In the genomic region with DNA sequence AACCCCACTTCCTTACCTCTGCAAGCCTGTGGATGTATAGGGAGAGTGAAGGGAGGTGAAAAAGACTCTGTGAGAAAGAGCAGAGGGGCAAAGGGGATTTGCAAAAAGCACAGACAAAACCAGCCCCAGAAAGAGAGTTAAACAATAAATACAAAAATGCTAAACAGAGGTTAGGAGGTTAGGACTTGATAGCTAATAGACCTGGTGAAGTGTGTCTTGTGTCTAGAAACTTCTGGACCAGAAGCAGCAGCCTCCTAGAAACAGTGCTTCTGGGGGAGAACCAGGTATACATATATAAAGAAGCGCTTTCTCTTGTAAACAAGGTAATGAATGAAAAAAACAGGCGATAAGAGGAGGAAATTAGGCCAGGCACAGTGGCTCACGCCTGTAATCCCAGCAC, we compare ENCODE assay signal across 22 cellular contexts. TPM values are rescaled to one million over a fixed set of nuclear protein-coding genes. Genes with fewer than 3 reads are reported as not detected.
DNase-seq lines count a peak whose midpoint lies in the region; ATAC-seq and TF ChIP-seq lines count a peak whose summit lies in the region.
"Had no signal": no experiment of that assay in that cellular context is flagged by ENCODE, and none has a peak within 500 bp of the region (broad histone marks: within the 10 kb centered on the region; RNA-seq: fewer than 3 reads in every experiment).

No MANE protein-coding gene starts in this region.

- H3K4me1 ChIP-seq in OCI-LY7 (ENCODE audit: insufficient read depth, low read length, poor library complexity, severe bottlenecking) (peaks cover 31% of the 10 kb centered on the region), osteoblast (ENCODE audit: insufficient read depth, low read length) (no peaks in the 10 kb centered on the region), heart right ventricle (peaks cover 0 to 2% (median 0%) of the 10 kb centered on the region in 9 donors)
- H3K4me1 ChIP-seq: left ventricle myocardium inferior, thyroid gland had no signal

- H3K27ac Mint-ChIP-seq in immature natural killer cell: peak overlapping the region in 4 of 6 donors; percentile 11 to 76 (median 48)
- no peak overlapping the region for H3K27ac Mint-ChIP-seq in stimulated activated memory B cell treated with anti-CD40 and anti-IgM and Interleukin-4, amounts not matched to agents 10 μg/mL and 1 μg/mL and 100 μg/mL, for 72 hours
- H3K27ac Mint-ChIP-seq: activated CD4-positive, alpha-beta memory T cell treated with anti-CD3 and anti-CD28 coated beads, Interleukin-2, amount 10 ng/mL, durations not matched to agents 7 days and 5 days; CD4-positive, CD25-positive, alpha-beta regulatory T cell had no signal

- H3K27me3 ChIP-seq in osteoblast (ENCODE audit: insufficient read depth, low read length): no peaks in the 10 kb centered on the region
- H3K27me3 ChIP-seq in heart right ventricle: no peaks in the 10 kb centered on the region
- H3K27me3 ChIP-seq: thyroid gland had no signal

- DNase-seq in HT-29 (ENCODE audit: low spot score) (peak; percentile 74), OCI-LY7 (ENCODE audit: low spot score) (no peak), immature natural killer cell (no peak), osteoblast (ENCODE audit: insufficient read length, low spot score, missing footprints) (peak; percentile 3), heart right ventricle (no peak)
- DNase-seq: activated CD4-positive, alpha-beta memory T cell treated with anti-CD3 and anti-CD28 coated beads, Interleukin-2, amount 10 ng/mL, durations not matched to agents 7 days and 5 days; activated gamma-delta T cell; CD4-positive, CD25-positive, alpha-beta regulatory T cell; cortex of kidney; head of caudate nucleus; left ventricle myocardium inferior; midbrain; NCI-H1930; small intestine; stimulated activated CD4-positive, alpha-beta T cell treated with anti-CD3 and anti-CD28 coated beads, Interleukin-2, amount 100 ng/mL, for 24 hours; stimulated activated naive CD4-positive, alpha-beta T cell; thyroid gland had no signal

- CTCF ChIA-PET in OCI-LY7 (lab: Charles Lee; ENCODE audit: unreplicated experiment): no interaction called here

- no peak overlapping the region for H3K4me3 ChIP-seq in OCI-LY7 (ENCODE audit: low read depth, low read length, poor library complexity, severe bottlenecking)
- no peak overlapping the region for H3K4me3 ChIP-seq in osteoblast (ENCODE audit: insufficient read depth, low read length)
- H3K4me3 ChIP-seq in heart right ventricle: no peak overlapping the region
- H3K4me3 ChIP-seq: HAP-1, left ventricle myocardium inferior, thyroid gland had no signal

- H3K36me3 ChIP-seq in OCI-LY7 (ENCODE audit: insufficient read depth, low read length) (peaks cover 12% of the 10 kb centered on the region; the same call in 1 of the 2 replicates), osteoblast (ENCODE audit: insufficient read depth, low read length) (no peaks in the 10 kb centered on the region), heart right ventricle (no peaks in the 10 kb centered on the region)
- H3K36me3 ChIP-seq: HAP-1, left ventricle myocardium inferior, thyroid gland had no signal

- POLR2A ChIA-PET in OCI-LY7 (lab: Charles Lee): interaction anchor here (1.1 to 1.5 kb wide), 2 partner anchors 21 to 26 kb away, joined by 3 read pairs; no protein-coding TSS in a partner anchor

- H2AFZ ChIP-seq in OCI-LY7 (ENCODE audit: low read length) (no peak overlapping the region), osteoblast (ENCODE audit: low read length) (no peak overlapping the region)

- H3K9me3 ChIP-seq in OCI-LY7 (ENCODE audit: low read length): peaks cover 7% of the 10 kb centered on the region; the same call in 1 of the 2 replicates
- no peaks in the 10 kb centered on the region for H3K9me3 ChIP-seq in osteoblast (ENCODE audit: low read depth, low read length)
- peaks cover 0 to 9% (median 0%) of the 10 kb centered on the region in 11 donors for H3K9me3 ChIP-seq in heart right ventricle
- H3K9me3 ChIP-seq: HAP-1, thyroid gland had no signal

- intact Hi-C loops in OCI-LY7 (cut with micrococcal nuclease; ENCODE audit: unreplicated experiment) (no loop called here), heart right ventricle (cut with DNase I) (no loop called here)

- H3K4me1 Mint-ChIP-seq in immature natural killer cell: peaks cover 22 to 56% of the 10 kb centered on the region in 2 donors
- H3K4me1 Mint-ChIP-seq in stimulated activated memory B cell treated with anti-CD40 and anti-IgM and Interleukin-4, amounts not matched to agents 10 μg/mL and 1 μg/mL and 100 μg/mL, for 72 hours: peaks cover 10% of the 10 kb centered on the region

- H3K27me3 Mint-ChIP-seq in immature natural killer cell (ENCODE audit: low read depth in 3 of 3): peaks cover 0 to 1% (median 0%) of the 10 kb centered on the region in 3 donors
- no peaks in the 10 kb centered on the region for H3K27me3 Mint-ChIP-seq in stimulated activated memory B cell treated with anti-CD40 and anti-IgM and Interleukin-4, amounts not matched to agents 10 μg/mL and 1 μg/mL and 100 μg/mL, for 72 hours
- H3K27me3 Mint-ChIP-seq: activated CD4-positive, alpha-beta memory T cell treated with anti-CD3 and anti-CD28 coated beads, Interleukin-2, amount 10 ng/mL, durations not matched to agents 7 days and 5 days; CD4-positive, CD25-positive, alpha-beta regulatory T cell had no signal

- TF ChIP-seq CTCF in OCI-LY7 (conservative IDR thresholded peaks at IDR 0.05; ENCODE audit: low read length): no peak
- TF ChIP-seq CTCF in osteoblast (IDR thresholded peaks at IDR 0.05; ENCODE audit: extremely low read depth, low read depth, low read length): no peak
- no peak for TF ChIP-seq CTCF in heart right ventricle (IDR thresholded peaks at IDR 0.05)

- ATAC-seq in stimulated activated memory B cell treated with anti-CD40 and anti-IgM and Interleukin-4, amounts not matched to agents 10 μg/mL and 1 μg/mL and 100 μg/mL, for 72 hours: no peak
- ATAC-seq in heart right ventricle (no peak), GM19023 (IDR thresholded peaks at IDR 0.05; ENCODE audit: unreplicated experiment) (no peak), GM18907 (IDR thresholded peaks at IDR 0.05; ENCODE audit: unreplicated experiment) (no peak)
- ATAC-seq: activated CD4-positive, CD25-positive, alpha-beta regulatory T cell treated with anti-CD3 and anti-CD28 coated beads, Interleukin-2, amount 50 U/mL, for 24 hours had no signal

- H3K9me2 ChIP-seq in OCI-LY7 (ENCODE audit: insufficient read depth, low read length): no peaks in the 10 kb centered on the region

- H3K27ac ChIP-seq in OCI-LY7 (ENCODE audit: low read depth, low read length, poor library complexity, severe bottlenecking) (no peak overlapping the region), osteoblast (ENCODE audit: low read depth, low read length) (no peak overlapping the region), heart right ventricle (no peak overlapping the region)
- H3K27ac ChIP-seq: left ventricle myocardium inferior, thyroid gland had no signal

- no peaks in the 10 kb centered on the region for H3K36me3 Mint-ChIP-seq in immature natural killer cell
- no peaks in the 10 kb centered on the region for H3K36me3 Mint-ChIP-seq in stimulated activated memory B cell treated with anti-CD40 and anti-IgM and Interleukin-4, amounts not matched to agents 10 μg/mL and 1 μg/mL and 100 μg/mL, for 72 hours

- H3K4me2 ChIP-seq in OCI-LY7 (ENCODE audit: low read length): peak overlapping the region; percentile 18; the same call in 1 of the 2 replicates
- no peak overlapping the region for H3K4me2 ChIP-seq in osteoblast (ENCODE audit: insufficient read depth, low read length)

- H3K4me3 Mint-ChIP-seq in immature natural killer cell: no peak overlapping the region
- no peak overlapping the region for H3K4me3 Mint-ChIP-seq in stimulated activated memory B cell treated with anti-CD40 and anti-IgM and Interleukin-4, amounts not matched to agents 10 μg/mL and 1 μg/mL and 100 μg/mL, for 72 hours
- H3K4me3 Mint-ChIP-seq: activated CD4-positive, alpha-beta memory T cell treated with anti-CD3 and anti-CD28 coated beads, Interleukin-2, amount 10 ng/mL, durations not matched to agents 7 days and 5 days had no signal

- H3K9me3 Mint-ChIP-seq in immature natural killer cell: no peaks in the 10 kb centered on the region
- no peaks in the 10 kb centered on the region for H3K9me3 Mint-ChIP-seq in stimulated activated memory B cell treated with anti-CD40 and anti-IgM and Interleukin-4, amounts not matched to agents 10 μg/mL and 1 μg/mL and 100 μg/mL, for 72 hours
- H3K9me3 Mint-ChIP-seq: activated CD4-positive, alpha-beta memory T cell treated with anti-CD3 and anti-CD28 coated beads, Interleukin-2, amount 10 ng/mL, durations not matched to agents 7 days and 5 days had no signal

- no TSS peak for BruUV-seq in OCI-LY7 (replicated peaks; lab: Mats Ljungman, UMichigan)

- H3K79me2 ChIP-seq in OCI-LY7 (ENCODE audit: insufficient read depth, low read depth, low read length) (peaks cover 81% of the 10 kb centered on the region), osteoblast (ENCODE audit: insufficient read depth, low read length) (no peaks in the 10 kb centered on the region)

- 91 to 92% methylated on average over 3 of the region's 3 CpGs for WGBS in heart right ventricle, 2 donors

- no peaks in the 10 kb centered on the region for H4K20me1 ChIP-seq in OCI-LY7 (ENCODE audit: insufficient read depth, low read length)
- no peaks in the 10 kb centered on the region for H4K20me1 ChIP-seq in osteoblast (ENCODE audit: insufficient read depth, low read length)

RNA-seq across cellular contexts. Expression of gene TFDP2, which starts 31.9 kb away (rescaled TPM):
- total RNA-seq in HT-29 (2014; rRNA removed; shearing (Covaris generic)): 25.6 and 29.4 TPM in 2 replicates
- 169 and 201 TPM in 2 replicates for total RNA-seq in OCI-LY7 (2014; rRNA removed; shearing (Covaris generic))
- total RNA-seq in OCI-LY7 (2022) (99.9 and 147 TPM in 2 replicates), osteoblast (41.6 and 146 TPM in 2 replicates), heart right ventricle (10 to 100 TPM; 44.9 to 77.8 (median 56.0) TPM)
- polyA plus RNA-seq in immature natural killer cell (100 to 1,000 TPM in 1 of 3 donors, 10 to 100 TPM in 2; 53.5 to 142 (median 96.2) TPM), heart right ventricle (10 to 100 TPM; 11.0 to 17.7 TPM)

Comparison
In these comparisons a context has a peak if more than half of its experiments do, and no peak if none do; other contexts are left out.
1. DNase-seq: peak in HT-29 (single experiment) and osteoblast (single experiment); none in OCI-LY7 (single experiment), immature natural killer cell (0 of 3) and heart right ventricle (0 of 2).